In the genomic region with DNA sequence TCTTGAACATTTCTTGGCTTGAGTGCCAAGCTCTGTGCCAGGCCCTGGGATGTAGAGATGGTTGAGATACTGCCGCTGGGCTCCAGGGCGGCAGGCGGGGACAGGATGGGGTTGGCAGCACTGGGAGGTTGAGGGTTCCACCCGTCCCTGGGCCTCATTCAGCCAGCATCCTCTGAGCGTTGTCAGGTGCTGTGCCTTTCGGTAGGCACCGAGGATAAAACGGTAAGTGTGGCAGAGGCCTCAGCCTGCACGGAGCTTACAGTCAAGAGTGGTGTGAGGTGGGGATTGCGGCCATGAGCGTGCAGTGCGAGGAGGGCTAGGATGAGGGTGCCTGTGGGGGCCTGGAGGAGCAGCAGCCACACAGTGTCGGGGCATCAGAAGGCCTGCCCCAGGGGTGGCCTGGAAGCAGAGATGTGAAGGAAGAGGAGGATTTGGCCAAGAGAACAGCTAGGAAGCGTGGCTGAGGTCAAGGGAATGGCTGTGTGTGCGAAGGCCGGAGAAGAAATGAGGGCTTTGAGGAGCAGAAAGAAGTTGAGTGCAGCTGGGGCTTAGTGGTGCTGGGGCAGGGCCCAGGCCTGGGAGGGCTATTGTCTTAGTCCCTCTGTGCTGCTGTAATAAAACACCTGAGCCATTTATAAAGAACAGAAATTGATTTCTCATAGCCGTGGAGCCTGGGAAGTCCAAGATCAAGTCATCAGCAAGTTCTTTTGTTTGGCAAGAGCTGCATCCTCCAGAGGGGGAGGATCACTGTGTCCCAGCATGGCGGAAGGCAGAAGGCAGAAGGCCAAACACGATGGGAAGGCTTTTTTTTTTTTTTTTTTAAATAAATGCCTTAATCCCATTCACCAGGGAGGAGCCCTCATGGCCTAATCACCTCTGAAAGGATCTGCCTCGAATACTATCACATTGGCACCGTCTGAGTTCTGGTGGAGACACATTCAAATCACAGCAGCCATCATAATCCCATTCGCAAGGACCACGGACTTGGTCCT, we compare ENCODE assay signal across 2 cellular contexts.
TF ChIP-seq lines count a peak whose summit lies in the region.

No MANE protein-coding gene starts in this region.

TF ChIP-seq in H1, 55 proteins besides CTCF, POLR2A, EP300 and RAD21:
- TF ChIP-seq RXRA (IDR thresholded peaks at IDR 0.05; ENCODE audit: insufficient read depth, low read depth, low read length) (no peak), ZNF274 (IDR thresholded peaks at IDR 0.05; ENCODE audit: borderline replicate concordance, extremely low read depth, low read length) (no peak), SP1 (IDR thresholded peaks at IDR 0.05; ENCODE audit: low read depth, low read length) (no peak), SRF (IDR thresholded peaks at IDR 0.05; ENCODE audit: low read depth, low read length) (no peak), SIN3A (conservative IDR thresholded peaks at IDR 0.05 in 1 of 2, IDR thresholded peaks at IDR 0.05 in 1 of 2; ENCODE audit: low read depth in 1 of 2, low read length in 2 of 2) (no peak), CBX5 (IDR thresholded peaks at IDR 0.05; ENCODE audit: low read depth, low read length) (no peak), SP2 (IDR thresholded peaks at IDR 0.05; ENCODE audit: low read length) (no peak), KDM1A (IDR thresholded peaks at IDR 0.05; ENCODE audit: borderline replicate concordance, low read length) (no peak), CHD1 (IDR thresholded peaks at IDR 0.05; ENCODE audit: low read depth, low read length) (no peak), RFX5 (IDR thresholded peaks at IDR 0.05; ENCODE audit: borderline replicate concordance, low read depth, low read length) (no peak), POU5F1 (IDR thresholded peaks at IDR 0.05; ENCODE audit: low read depth, low read length) (no peak), TAF1 (IDR thresholded peaks at IDR 0.05; ENCODE audit: low read depth, low read length) (no peak), HDAC6 (IDR thresholded peaks at IDR 0.05; ENCODE audit: low read depth, low read length) (no peak), NANOG (IDR thresholded peaks at IDR 0.05; ENCODE audit: insufficient read depth, low read depth, low read length, poor library complexity, severe bottlenecking) (no peak), TBP (IDR thresholded peaks at IDR 0.05; ENCODE audit: low read depth, low read length) (no peak), CBX8 (IDR thresholded peaks at IDR 0.05; ENCODE audit: borderline replicate concordance, low read depth, low read length) (no peak)
- TF ChIP-seq, protein P1, sequence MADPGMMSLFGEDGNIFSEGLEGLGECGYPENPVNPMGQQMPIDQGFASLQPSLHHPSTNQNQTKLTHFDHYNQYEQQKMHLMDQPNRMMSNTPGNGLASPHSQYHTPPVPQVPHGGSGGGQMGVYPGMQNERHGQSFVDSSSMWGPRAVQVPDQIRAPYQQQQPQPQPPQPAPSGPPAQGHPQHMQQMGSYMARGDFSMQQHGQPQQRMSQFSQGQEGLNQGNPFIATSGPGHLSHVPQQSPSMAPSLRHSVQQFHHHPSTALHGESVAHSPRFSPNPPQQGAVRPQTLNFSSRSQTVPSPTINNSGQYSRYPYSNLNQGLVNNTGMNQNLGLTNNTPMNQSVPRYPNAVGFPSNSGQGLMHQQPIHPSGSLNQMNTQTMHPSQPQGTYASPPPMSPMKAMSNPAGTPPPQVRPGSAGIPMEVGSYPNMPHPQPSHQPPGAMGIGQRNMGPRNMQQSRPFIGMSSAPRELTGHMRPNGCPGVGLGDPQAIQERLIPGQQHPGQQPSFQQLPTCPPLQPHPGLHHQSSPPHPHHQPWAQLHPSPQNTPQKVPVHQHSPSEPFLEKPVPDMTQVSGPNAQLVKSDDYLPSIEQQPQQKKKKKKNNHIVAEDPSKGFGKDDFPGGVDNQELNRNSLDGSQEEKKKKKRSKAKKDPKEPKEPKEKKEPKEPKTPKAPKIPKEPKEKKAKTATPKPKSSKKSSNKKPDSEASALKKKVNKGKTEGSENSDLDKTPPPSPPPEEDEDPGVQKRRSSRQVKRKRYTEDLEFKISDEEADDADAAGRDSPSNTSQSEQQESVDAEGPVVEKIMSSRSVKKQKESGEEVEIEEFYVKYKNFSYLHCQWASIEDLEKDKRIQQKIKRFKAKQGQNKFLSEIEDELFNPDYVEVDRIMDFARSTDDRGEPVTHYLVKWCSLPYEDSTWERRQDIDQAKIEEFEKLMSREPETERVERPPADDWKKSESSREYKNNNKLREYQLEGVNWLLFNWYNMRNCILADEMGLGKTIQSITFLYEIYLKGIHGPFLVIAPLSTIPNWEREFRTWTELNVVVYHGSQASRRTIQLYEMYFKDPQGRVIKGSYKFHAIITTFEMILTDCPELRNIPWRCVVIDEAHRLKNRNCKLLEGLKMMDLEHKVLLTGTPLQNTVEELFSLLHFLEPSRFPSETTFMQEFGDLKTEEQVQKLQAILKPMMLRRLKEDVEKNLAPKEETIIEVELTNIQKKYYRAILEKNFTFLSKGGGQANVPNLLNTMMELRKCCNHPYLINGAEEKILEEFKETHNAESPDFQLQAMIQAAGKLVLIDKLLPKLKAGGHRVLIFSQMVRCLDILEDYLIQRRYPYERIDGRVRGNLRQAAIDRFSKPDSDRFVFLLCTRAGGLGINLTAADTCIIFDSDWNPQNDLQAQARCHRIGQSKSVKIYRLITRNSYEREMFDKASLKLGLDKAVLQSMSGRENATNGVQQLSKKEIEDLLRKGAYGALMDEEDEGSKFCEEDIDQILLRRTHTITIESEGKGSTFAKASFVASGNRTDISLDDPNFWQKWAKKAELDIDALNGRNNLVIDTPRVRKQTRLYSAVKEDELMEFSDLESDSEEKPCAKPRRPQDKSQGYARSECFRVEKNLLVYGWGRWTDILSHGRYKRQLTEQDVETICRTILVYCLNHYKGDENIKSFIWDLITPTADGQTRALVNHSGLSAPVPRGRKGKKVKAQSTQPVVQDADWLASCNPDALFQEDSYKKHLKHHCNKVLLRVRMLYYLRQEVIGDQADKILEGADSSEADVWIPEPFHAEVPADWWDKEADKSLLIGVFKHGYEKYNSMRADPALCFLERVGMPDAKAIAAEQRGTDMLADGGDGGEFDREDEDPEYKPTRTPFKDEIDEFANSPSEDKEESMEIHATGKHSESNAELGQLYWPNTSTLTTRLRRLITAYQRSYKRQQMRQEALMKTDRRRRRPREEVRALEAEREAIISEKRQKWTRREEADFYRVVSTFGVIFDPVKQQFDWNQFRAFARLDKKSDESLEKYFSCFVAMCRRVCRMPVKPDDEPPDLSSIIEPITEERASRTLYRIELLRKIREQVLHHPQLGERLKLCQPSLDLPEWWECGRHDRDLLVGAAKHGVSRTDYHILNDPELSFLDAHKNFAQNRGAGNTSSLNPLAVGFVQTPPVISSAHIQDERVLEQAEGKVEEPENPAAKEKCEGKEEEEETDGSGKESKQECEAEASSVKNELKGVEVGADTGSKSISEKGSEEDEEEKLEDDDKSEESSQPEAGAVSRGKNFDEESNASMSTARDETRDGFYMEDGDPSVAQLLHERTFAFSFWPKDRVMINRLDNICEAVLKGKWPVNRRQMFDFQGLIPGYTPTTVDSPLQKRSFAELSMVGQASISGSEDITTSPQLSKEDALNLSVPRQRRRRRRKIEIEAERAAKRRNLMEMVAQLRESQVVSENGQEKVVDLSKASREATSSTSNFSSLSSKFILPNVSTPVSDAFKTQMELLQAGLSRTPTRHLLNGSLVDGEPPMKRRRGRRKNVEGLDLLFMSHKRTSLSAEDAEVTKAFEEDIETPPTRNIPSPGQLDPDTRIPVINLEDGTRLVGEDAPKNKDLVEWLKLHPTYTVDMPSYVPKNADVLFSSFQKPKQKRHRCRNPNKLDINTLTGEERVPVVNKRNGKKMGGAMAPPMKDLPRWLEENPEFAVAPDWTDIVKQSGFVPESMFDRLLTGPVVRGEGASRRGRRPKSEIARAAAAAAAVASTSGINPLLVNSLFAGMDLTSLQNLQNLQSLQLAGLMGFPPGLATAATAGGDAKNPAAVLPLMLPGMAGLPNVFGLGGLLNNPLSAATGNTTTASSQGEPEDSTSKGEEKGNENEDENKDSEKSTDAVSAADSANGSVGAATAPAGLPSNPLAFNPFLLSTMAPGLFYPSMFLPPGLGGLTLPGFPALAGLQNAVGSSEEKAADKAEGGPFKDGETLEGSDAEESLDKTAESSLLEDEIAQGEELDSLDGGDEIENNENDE (IDR thresholded peaks at IDR 0.05; ENCODE audit: insufficient replicate concordance, low read length) = no peak

TF ChIP-seq in SK-N-SH, 30 proteins besides CTCF, POLR2A, EP300 and RAD21:
- TF ChIP-seq POLR2AphosphoS5 (IDR thresholded peaks at IDR 0.05; ENCODE audit: low read depth, low read length) (no peak), SMC3 (IDR thresholded peaks at IDR 0.05; ENCODE audit: low read depth, low read length) (no peak), NFIC (IDR thresholded peaks at IDR 0.05; ENCODE audit: borderline replicate concordance) (no peak), FOXM1 (IDR thresholded peaks at IDR 0.05; ENCODE audit: low read depth) (no peak), RCOR1 (IDR thresholded peaks at IDR 0.05; ENCODE audit: low read length) (no peak), GATA2 (CRISPR knock-in tag; IDR thresholded peaks at IDR 0.05) (no peak), FOXJ3 (CRISPR knock-in tag; IDR thresholded peaks at IDR 0.05) (no peak), MEF2A (IDR thresholded peaks at IDR 0.05; ENCODE audit: borderline replicate concordance, low read depth) (no peak), YY1 (IDR thresholded peaks at IDR 0.05; ENCODE audit: low read depth) (no peak)
- TF ChIP-seq, protein P2, sequence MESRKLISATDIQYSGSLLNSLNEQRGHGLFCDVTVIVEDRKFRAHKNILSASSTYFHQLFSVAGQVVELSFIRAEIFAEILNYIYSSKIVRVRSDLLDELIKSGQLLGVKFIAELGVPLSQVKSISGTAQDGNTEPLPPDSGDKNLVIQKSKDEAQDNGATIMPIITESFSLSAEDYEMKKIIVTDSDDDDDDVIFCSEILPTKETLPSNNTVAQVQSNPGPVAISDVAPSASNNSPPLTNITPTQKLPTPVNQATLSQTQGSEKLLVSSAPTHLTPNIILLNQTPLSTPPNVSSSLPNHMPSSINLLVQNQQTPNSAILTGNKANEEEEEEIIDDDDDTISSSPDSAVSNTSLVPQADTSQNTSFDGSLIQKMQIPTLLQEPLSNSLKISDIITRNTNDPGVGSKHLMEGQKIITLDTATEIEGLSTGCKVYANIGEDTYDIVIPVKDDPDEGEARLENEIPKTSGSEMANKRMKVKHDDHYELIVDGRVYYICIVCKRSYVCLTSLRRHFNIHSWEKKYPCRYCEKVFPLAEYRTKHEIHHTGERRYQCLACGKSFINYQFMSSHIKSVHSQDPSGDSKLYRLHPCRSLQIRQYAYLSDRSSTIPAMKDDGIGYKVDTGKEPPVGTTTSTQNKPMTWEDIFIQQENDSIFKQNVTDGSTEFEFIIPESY (IDR thresholded peaks at IDR 0.05; ENCODE audit: borderline replicate concordance, low read depth) = no peak
- TF ChIP-seq, protein P3, sequence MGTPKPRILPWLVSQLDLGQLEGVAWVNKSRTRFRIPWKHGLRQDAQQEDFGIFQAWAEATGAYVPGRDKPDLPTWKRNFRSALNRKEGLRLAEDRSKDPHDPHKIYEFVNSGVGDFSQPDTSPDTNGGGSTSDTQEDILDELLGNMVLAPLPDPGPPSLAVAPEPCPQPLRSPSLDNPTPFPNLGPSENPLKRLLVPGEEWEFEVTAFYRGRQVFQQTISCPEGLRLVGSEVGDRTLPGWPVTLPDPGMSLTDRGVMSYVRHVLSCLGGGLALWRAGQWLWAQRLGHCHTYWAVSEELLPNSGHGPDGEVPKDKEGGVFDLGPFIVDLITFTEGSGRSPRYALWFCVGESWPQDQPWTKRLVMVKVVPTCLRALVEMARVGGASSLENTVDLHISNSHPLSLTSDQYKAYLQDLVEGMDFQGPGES (IDR thresholded peaks at IDR 0.05; ENCODE audit: low read depth, low read length) = no peak
